ENCODE assay signal across 8 cellular contexts in genomic region chr21:17783816-17784598, GRCh38.
DNase-seq lines count a peak whose midpoint lies in the region; ATAC-seq and FAIRE-seq lines count a peak whose summit lies in the region.

No MANE protein-coding gene starts in this region.

- no peak for FAIRE-seq in GM19239 (lab: Jason Lieb, UNC)

- peak; percentile 39 for DNase-seq in activated CD8-positive, alpha-beta memory T cell treated with anti-CD3 and anti-CD28 coated beads, Interleukin-2, amount 50 U/mL, for 4 hours
- no peak for DNase-seq in activated CD8-positive, alpha-beta memory T cell treated with anti-CD3 and anti-CD28 coated beads, Interleukin-2, amount 50 U/mL, for 48 hours
- DNase-seq in SKM-1 treated with dmso at 0.1 percent for 144 hours (lab: John Stamatoyannopoulos, UW; ENCODE audit: unreplicated experiment): peak; percentile 97
- peak; percentile 26 for DNase-seq in stimulated activated CD8-positive, alpha-beta memory T cell treated with anti-CD3 and anti-CD28 coated beads, Interleukin-4, amount 100 ng/mL, for 48 hours
- DNase-seq in DMS114 treated with DMSO at 0.1 percent for 48 hours (lab: John Stamatoyannopoulos, UW; ENCODE audit: unreplicated experiment): no peak
- no peak for DNase-seq in EL
- no peak for DNase-seq in GM19239 (ENCODE audit: insufficient read length, low spot score)

- ATAC-seq in HG03039 (IDR thresholded peaks at IDR 0.05; ENCODE audit: unreplicated experiment): peak; percentile 31

Comparison
In these comparisons a context has a peak if more than half of its experiments do, and no peak if none do; other contexts are left out.
1. DNase-seq: peak in activated CD8-positive, alpha-beta memory T cell treated with anti-CD3 and anti-CD28 coated beads, Interleukin-2, amount 50 U/mL, for 4 hours (single experiment), SKM-1 treated with dmso at 0.1 percent for 144 hours (single experiment) and stimulated activated CD8-positive, alpha-beta memory T cell treated with anti-CD3 and anti-CD28 coated beads, Interleukin-4, amount 100 ng/mL, for 48 hours (single experiment); none in activated CD8-positive, alpha-beta memory T cell treated with anti-CD3 and anti-CD28 coated beads, Interleukin-2, amount 50 U/mL, for 48 hours (single experiment), DMS114 treated with DMSO at 0.1 percent for 48 hours (single experiment), EL (single experiment) and GM19239 (single experiment).